8 cellular contexts compared by ENCODE assay signal in the genomic region with DNA sequence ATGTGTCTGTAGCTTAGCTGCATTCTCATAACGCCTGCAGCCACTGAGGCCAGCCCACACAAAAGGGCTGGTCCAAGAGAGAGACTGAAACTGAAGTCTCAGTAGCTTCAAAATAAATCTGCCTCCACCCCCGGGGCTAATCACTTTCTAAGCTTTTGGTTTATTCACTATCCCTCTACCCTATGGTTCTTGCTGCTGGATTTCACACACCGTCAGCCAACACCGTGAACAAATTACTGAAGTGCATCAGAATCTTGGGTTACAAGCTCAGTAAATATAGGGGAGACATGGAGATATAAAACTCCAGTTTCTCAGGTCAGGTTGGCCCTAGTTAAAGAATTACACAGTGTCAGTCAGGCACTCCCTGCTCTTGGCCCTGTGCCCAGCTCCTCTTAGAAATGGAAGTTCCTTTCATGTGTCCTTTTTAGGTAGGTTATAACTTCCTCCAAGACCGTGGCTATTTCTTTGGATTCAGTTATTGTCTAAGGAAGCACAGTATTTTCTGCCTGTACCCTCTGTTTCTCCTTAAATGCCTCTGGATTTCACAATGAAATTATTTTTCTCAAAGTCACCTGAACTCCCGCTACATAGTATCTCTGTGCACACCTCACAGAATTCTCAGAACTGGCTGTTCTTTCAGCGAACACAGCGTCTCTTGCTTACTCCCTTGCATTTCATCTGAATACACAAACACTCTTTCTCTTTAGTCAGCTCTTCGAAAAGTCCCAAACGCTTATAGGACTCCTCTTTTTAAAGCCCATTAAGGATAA.
DNase-seq lines count a peak whose midpoint lies in the region; ATAC-seq and TF ChIP-seq lines count a peak whose summit lies in the region.

No MANE protein-coding gene starts in this region.

- H3K9me3 Mint-ChIP-seq in CD4-positive, alpha-beta memory T cell, result no peaks in the 10 kb centered on the region
- no peaks in the 10 kb centered on the region for H3K9me3 Mint-ChIP-seq in T-cell

- H3K27me3 ChIP-seq in CD4-positive, alpha-beta memory T cell (ENCODE audit: insufficient read depth, low read length), result no peaks in the 10 kb centered on the region
- H3K27me3 ChIP-seq in right cardiac atrium (ENCODE audit: control insufficient read depth, insufficient read depth) (no peaks in the 10 kb centered on the region), uterus (no peaks in the 10 kb centered on the region), vagina (no peaks in the 10 kb centered on the region)

- no peak overlapping the region for H3K4me3 ChIP-seq in CD4-positive, alpha-beta memory T cell (ENCODE audit: low read length in 2 of 2)
- H3K4me3 ChIP-seq in right cardiac atrium (ENCODE audit: low read length) (no peak overlapping the region), uterus (peak overlapping the region in 1 of 2 donors; percentile 19), vagina (peak overlapping the region in 1 of 2 donors; percentile 9)

- POLR2A ChIA-PET in CD4-positive, alpha-beta memory T cell (lab: Charles Lee; ENCODE audit: partially characterized antibody), result interaction anchor here (1.0 to 1.3 kb wide), 2 partner anchors 10 to 255 kb away, joined by 6 to 8 read pairs; partner anchors contain the start of gene ST8SIA4
- POLR2A ChIA-PET in T-cell (lab: Charles Lee), result interaction anchor here in 1 of 2 donors (0.6 kb wide), 2 partner anchors 15 to 118 kb away, joined by 3 to 4 read pairs; no protein-coding TSS in a partner anchor

- H3K4me3 Mint-ChIP-seq in CD4-positive, alpha-beta memory T cell, result peak overlapping the region; percentile 17 to 78 (median 34)
- H3K4me3 Mint-ChIP-seq in T-cell, result peak overlapping the region in 2 of 3 donors; percentile 12 to 13

- no peaks in the 10 kb centered on the region for H3K36me3 ChIP-seq in CD4-positive, alpha-beta memory T cell (ENCODE audit: insufficient read depth, low read length)
- H3K36me3 ChIP-seq in uterus, result no peaks in the 10 kb centered on the region
- no peaks in the 10 kb centered on the region for H3K36me3 ChIP-seq in vagina

- CTCF ChIA-PET in CD4-positive, alpha-beta memory T cell (lab: Charles Lee; ENCODE audit: partially characterized antibody), result no interaction called here
- CTCF ChIA-PET in T-cell (lab: Charles Lee), result interaction anchor here in 1 of 2 donors (0.6 kb wide), 1 partner anchor 25 kb away, joined by 3 read pairs; no protein-coding TSS in a partner anchor

- peak in 3 of 5 donors; percentile 4 to 28 (median 14) for DNase-seq in CD4-positive, alpha-beta memory T cell
- DNase-seq in T-cell (peak in 7 of 34 experiments; percentile 1 to 19 (median 10)), right cardiac atrium (peak; percentile 27 to 76 (median 74)), uterus (peak; percentile 21 to 60), NCI-H2107 (lab: John Stamatoyannopoulos, UW) (no peak), vagina (ENCODE audit: extremely low spot score in 2 of 2) (no peak)

- intact Hi-C loops in CD4-positive, alpha-beta memory T cell (cut with micrococcal nuclease), result no loop called here
- intact Hi-C loops in right cardiac atrium (cut with DNase I) (no loop called here), uterus (cut with DNase I; ENCODE audit: low total_unique reads) (no loop called here), vagina (cut with DNase I) (no loop called here)

- H3K27me3 Mint-ChIP-seq in CD4-positive, alpha-beta memory T cell, result peaks cover 0 to 2% of the 10 kb centered on the region in 2 donors
- H3K27me3 Mint-ChIP-seq in T-cell, result no peaks in the 10 kb centered on the region

- no peaks in the 10 kb centered on the region for H3K36me3 Mint-ChIP-seq in CD4-positive, alpha-beta memory T cell
- no peaks in the 10 kb centered on the region for H3K36me3 Mint-ChIP-seq in T-cell

- H3K9me3 ChIP-seq in CD4-positive, alpha-beta memory T cell (ENCODE audit: control insufficient read depth in 1 of 2, low read length in 2 of 2), result no peaks in the 10 kb centered on the region
- H3K9me3 ChIP-seq in right cardiac atrium (ENCODE audit: control insufficient read depth, low read length) (no peaks in the 10 kb centered on the region), uterus (no peaks in the 10 kb centered on the region), vagina (no peaks in the 10 kb centered on the region)

- TF ChIP-seq POLR2A in uterus (IDR thresholded peaks at IDR 0.05) (no peak), vagina (IDR thresholded peaks at IDR 0.05) (no peak)

- peak; percentile 78 for ATAC-seq in GM19023 (IDR thresholded peaks at IDR 0.05; ENCODE audit: unreplicated experiment)
- ATAC-seq in HG03378 (IDR thresholded peaks at IDR 0.05; ENCODE audit: unreplicated experiment), result peak; percentile 76
- ATAC-seq in T-cell (replicated peaks in 1 of 4), result peak; percentile 50 to 59 (median 56)
- no peak for ATAC-seq in right cardiac atrium

- H3K27ac Mint-ChIP-seq in CD4-positive, alpha-beta memory T cell, result peak overlapping the region in 4 of 7 donors; percentile 18 to 84 (median 66)
- H3K27ac Mint-ChIP-seq in T-cell, result peak overlapping the region in 1 of 2 donors; percentile 1

- H3K4me1 Mint-ChIP-seq in CD4-positive, alpha-beta memory T cell, result peaks cover 7 to 12% (median 9%) of the 10 kb centered on the region in 4 donors
- H3K4me1 Mint-ChIP-seq in T-cell, result peaks cover 10 to 14% (median 13%) of the 10 kb centered on the region in 3 donors

- 67% methylated on average over 10 of the region's 10 CpGs for WGBS in right cardiac atrium

- TF ChIP-seq CTCF in uterus (IDR thresholded peaks at IDR 0.05), result no peak
- TF ChIP-seq CTCF in vagina (IDR thresholded peaks at IDR 0.05), result no peak

- peaks cover 15% of the 10 kb centered on the region for H3K4me1 ChIP-seq in CD4-positive, alpha-beta memory T cell (ENCODE audit: insufficient read depth, low read length)
- H3K4me1 ChIP-seq in right cardiac atrium (ENCODE audit: control insufficient read depth, insufficient read depth, low read length) (no peaks in the 10 kb centered on the region), uterus (no peaks in the 10 kb centered on the region), vagina (peaks cover 12% of the 10 kb centered on the region)

- no peak overlapping the region for H3K27ac ChIP-seq in CD4-positive, alpha-beta memory T cell (ENCODE audit: low read depth, low read length)
- H3K27ac ChIP-seq in right cardiac atrium (ENCODE audit: low read length) (no peak overlapping the region), uterus (peak overlapping the region; percentile 16 to 57), vagina (no peak overlapping the region)

Comparison
In these comparisons a context has a peak if more than half of its experiments do, and no peak if none do; other contexts are left out.
1. DNase-seq: peak in CD4-positive, alpha-beta memory T cell (3 of 5), right cardiac atrium (3 of 3) and uterus (2 of 2); none in NCI-H2107 (single experiment) and vagina (0 of 2).
2. H3K27ac ChIP-seq: peak in uterus (2 of 2); none in CD4-positive, alpha-beta memory T cell (single experiment), right cardiac atrium (single experiment) and vagina (single experiment).
3. ATAC-seq: peak in GM19023 (single experiment), HG03378 (single experiment) and T-cell (4 of 4); none in right cardiac atrium (0 of 2).